In genomic region chr22:32469799-32470212, GRCh38 we compare ENCODE assay signal across 10 cellular contexts. TPM values are rescaled to one million over a fixed set of nuclear protein-coding genes. Genes with fewer than 3 reads are reported as not detected.
A peak's percentile ranks its signal among the peaks of the same experiment; 100 is the strongest.
DNase-seq lines count a peak whose midpoint lies in the region; ATAC-seq and TF ChIP-seq lines count a peak whose summit lies in the region.
"Had no signal": no experiment of that assay in that cellular context is flagged by ENCODE, and none has a peak within 500 bp of the region (broad histone marks: within the 10 kb centered on the region; RNA-seq: fewer than 3 reads in every experiment).

No MANE protein-coding gene starts in this region.

- DNase-seq in GM04504 (ENCODE audit: low read depth), result peak; percentile 78
- DNase-seq in NCI-H226, result peak; percentile 19
- peak; percentile 82 for DNase-seq in esophagus muscularis mucosa (ENCODE audit: extremely low spot score)
- peak; percentile 42 for DNase-seq in putamen (ENCODE audit: low spot score)
- DNase-seq in NCI-H774 (lab: John Stamatoyannopoulos, UW), result no peak
- DNase-seq in stimulated activated CD4-positive, alpha-beta T cell treated with anti-CD3 and anti-CD28 coated beads, Interleukin-2, amount 100 ng/mL, for 24 hours, result no peak
- no peak for DNase-seq in activated CD4-positive, alpha-beta T cell treated with anti-CD3 and anti-CD28 coated beads, Interleukin-2, amount 50 U/mL, for 48 hours
- DNase-seq: activated T-cell treated with anti-CD3 and anti-CD28 coated beads, Interleukin-2, amount 50 U/mL, for 48 hours; stimulated activated CD4-positive, alpha-beta T cell treated with anti-CD3 and anti-CD28 coated beads, Interleukin-12 subunit alpha, Interleukin-12 subunit beta, amount 100 ng/mL, for 4 hours had no signal

- intact Hi-C loops in esophagus muscularis mucosa (cut with DNase I), result loop anchor here (5.0 kb wide), 2 partner anchors 58 to 498 kb away; partner anchors contain the start of gene RTCB

- no peak for TF ChIP-seq CTCF in esophagus muscularis mucosa (IDR thresholded peaks at IDR 0.05)

- H3K9me3 ChIP-seq in esophagus muscularis mucosa, result no peaks in the 10 kb centered on the region

- TF ChIP-seq EP300 in esophagus muscularis mucosa (IDR thresholded peaks at IDR 0.05), result no peak

- no peak overlapping the region for H3K27ac ChIP-seq in esophagus muscularis mucosa (replicated peaks in 1 of 4)

- 43% methylated on average over 6 of the region's 6 CpGs for WGBS in esophagus muscularis mucosa

- H3K36me3 ChIP-seq in esophagus muscularis mucosa, result no peaks in the 10 kb centered on the region

- H3K27me3 ChIP-seq in esophagus muscularis mucosa, result peaks cover 0 to 12% (median 0%) of the 10 kb centered on the region in 4 donors

- ATAC-seq in GM21528 (IDR thresholded peaks at IDR 0.05; ENCODE audit: low FRiP score, unreplicated experiment), result no peak

- H3K4me3 ChIP-seq in esophagus muscularis mucosa, result no peak overlapping the region

- peaks cover 8 to 16% (median 11%) of the 10 kb centered on the region in 4 donors for H3K4me1 ChIP-seq in esophagus muscularis mucosa

- no peak for TF ChIP-seq POLR2A in esophagus muscularis mucosa (IDR thresholded peaks at IDR 0.05; ENCODE audit: low read depth)

RNA-seq across cellular contexts. Expression of gene FBXO7, which starts 4.8 kb away (rescaled TPM):
- total RNA-seq in esophagus muscularis mucosa, result 10 to 100 TPM; 73.6 to 91.4 (median 83.8) TPM

RNA-seq across cellular contexts. Expression of gene BPIFC, which starts 5.6 kb away (rescaled TPM):
- total RNA-seq in esophagus muscularis mucosa, result not detected

RNA-seq across cellular contexts. Expression of gene RTCB, which starts 57.8 kb away (rescaled TPM):
- total RNA-seq in esophagus muscularis mucosa, result 10 to 100 TPM; 46.9 to 71.0 (median 59.1) TPM

Comparison
In these comparisons a context has a peak if more than half of its experiments do, and no peak if none do; other contexts are left out.
1. DNase-seq: peak in GM04504 (single experiment), NCI-H226 (single experiment), esophagus muscularis mucosa (single experiment) and putamen (single experiment); none in NCI-H774 (single experiment), stimulated activated CD4-positive, alpha-beta T cell treated with anti-CD3 and anti-CD28 coated beads, Interleukin-2, amount 100 ng/mL, for 24 hours (0 of 2) and activated CD4-positive, alpha-beta T cell treated with anti-CD3 and anti-CD28 coated beads, Interleukin-2, amount 50 U/mL, for 48 hours (0 of 2).